Comparison of ENCODE assay signal across 16 cellular contexts in the genomic region with DNA sequence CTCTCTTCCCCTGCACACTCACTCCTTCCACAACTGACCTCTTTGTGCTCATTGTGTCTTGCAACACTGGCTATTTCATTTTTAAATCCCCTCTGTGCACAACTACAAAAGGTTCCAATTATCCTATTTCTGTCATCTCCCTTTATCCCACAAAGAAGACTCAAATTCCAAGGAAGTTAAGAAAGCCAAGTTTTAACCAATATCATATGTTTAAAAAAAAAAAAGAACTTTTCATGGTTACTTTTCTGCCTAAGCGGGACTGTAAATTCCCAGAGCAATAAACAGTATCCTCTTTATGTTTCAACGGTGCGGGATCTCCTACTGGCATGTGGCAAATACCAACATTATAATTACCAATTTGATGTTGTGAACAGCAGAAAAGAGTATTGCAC.
DNase-seq lines count a peak whose midpoint lies in the region; ATAC-seq and TF ChIP-seq lines count a peak whose summit lies in the region.
"Had no signal": no experiment of that assay in that cellular context is flagged by ENCODE, and none has a peak within 500 bp of the region (broad histone marks: within the 10 kb centered on the region; RNA-seq: fewer than 3 reads in every experiment).

No MANE protein-coding gene starts in this region.

- H3K27ac ChIP-seq in upper lobe of right lung, result no peak overlapping the region
- H3K27ac ChIP-seq: uterus had no signal

- POLR2A ChIA-PET in AG04449 (lab: Yijun Ruan, JAX), result no interaction called here
- POLR2A ChIA-PET in naive thymus-derived CD8-positive, alpha-beta T cell (lab: Charles Lee), result interaction anchor here (1.6 kb wide), 1 partner anchor 15 kb away, joined by 6 read pairs; no protein-coding TSS in a partner anchor

- peaks cover 61% of the 10 kb centered on the region for H3K36me3 Mint-ChIP-seq in activated naive CD8-positive, alpha-beta T cell treated with anti-CD3 and anti-CD28 coated beads for 36 hours
- H3K36me3 Mint-ChIP-seq in naive thymus-derived CD8-positive, alpha-beta T cell, result peaks cover 5 to 23% (median 8%) of the 10 kb centered on the region in 3 donors
- H3K36me3 Mint-ChIP-seq: WTC11 had no signal

- intact Hi-C loops in upper lobe of right lung (cut with DNase I), result no loop called here

- peaks cover 15% of the 10 kb centered on the region for H3K4me1 ChIP-seq in upper lobe of right lung
- H3K4me1 ChIP-seq: uterus had no signal

- CTCF ChIA-PET in AG04449 (lab: Yijun Ruan, JAX), result no interaction called here

- TF ChIP-seq CTCF in AG04449 (IDR thresholded peaks at IDR 0.05; ENCODE audit: insufficient read depth, low read length, missing control alignments) (no peak), upper lobe of right lung (IDR thresholded peaks at IDR 0.05) (no peak)

- H3K27me3 Mint-ChIP-seq in activated naive CD8-positive, alpha-beta T cell treated with anti-CD3 and anti-CD28 coated beads for 36 hours, result no peaks in the 10 kb centered on the region
- no peaks in the 10 kb centered on the region for H3K27me3 Mint-ChIP-seq in naive thymus-derived CD8-positive, alpha-beta T cell

- peaks cover 78% of the 10 kb centered on the region for H3K4me1 Mint-ChIP-seq in activated naive CD8-positive, alpha-beta T cell treated with anti-CD3 and anti-CD28 coated beads for 36 hours
- H3K4me1 Mint-ChIP-seq in naive thymus-derived CD8-positive, alpha-beta T cell, result peaks cover 28 to 91% (median 85%) of the 10 kb centered on the region in 4 donors

- H3K9me3 ChIP-seq in upper lobe of right lung, result no peaks in the 10 kb centered on the region
- H3K9me3 ChIP-seq: uterus had no signal

- H3K4me3 Mint-ChIP-seq in activated naive CD8-positive, alpha-beta T cell treated with anti-CD3 and anti-CD28 coated beads for 36 hours, result no peak overlapping the region
- H3K4me3 Mint-ChIP-seq in naive thymus-derived CD8-positive, alpha-beta T cell, result no peak overlapping the region
- H3K4me3 Mint-ChIP-seq: activated T-helper 1 cell treated with anti-CD3 and anti-CD28 coated beads, Interleukin-12 subunit alpha, Interleukin-12 subunit beta, Interleukin-2, Interleukin-4 antibody, amounts not matched to agents 30 ng/mL and 10 ng/mL and 1 ng/mL, durations not matched to agents 14 hours and 24 hours and 36 hours; WTC11 had no signal

- peaks cover 5% of the 10 kb centered on the region for H3K9me3 Mint-ChIP-seq in activated naive CD8-positive, alpha-beta T cell treated with anti-CD3 and anti-CD28 coated beads for 36 hours
- no peaks in the 10 kb centered on the region for H3K9me3 Mint-ChIP-seq in naive thymus-derived CD8-positive, alpha-beta T cell
- H3K9me3 Mint-ChIP-seq: activated T-helper 1 cell treated with anti-CD3 and anti-CD28 coated beads, Interleukin-12 subunit alpha, Interleukin-12 subunit beta, Interleukin-2, Interleukin-4 antibody, amounts not matched to agents 30 ng/mL and 10 ng/mL and 1 ng/mL, durations not matched to agents 14 hours and 24 hours and 36 hours had no signal

- DNase-seq in AG04449 (ENCODE audit: low read depth, low spot score) (peak; percentile 36), EH (ENCODE audit: low read depth) (peak; percentile 83), H7 (no peak), upper lobe of right lung (no peak)
- DNase-seq in activated naive CD8-positive, alpha-beta T cell treated with anti-CD3 and anti-CD28 coated beads for 36 hours, result no peak
- no peak for DNase-seq in naive thymus-derived CD8-positive, alpha-beta T cell
- DNase-seq: kidney, NCI-H1417, small intestine, uterus had no signal

- H3K4me3 ChIP-seq in AG04449 (ENCODE audit: low read depth, low read length) (no peak overlapping the region), H7 (ENCODE audit: insufficient read depth, low read depth, low read length) (no peak overlapping the region), upper lobe of right lung (no peak overlapping the region)
- H3K4me3 ChIP-seq: BLaER1 treated with 17β-estradiol and CSF1 and Interleukin-3, amounts not matched to agents 10 nM and 100 nM; uterus had no signal

- H3K27me3 ChIP-seq in H7 (ENCODE audit: control insufficient read depth, insufficient read depth, low read length) (no peaks in the 10 kb centered on the region), upper lobe of right lung (no peaks in the 10 kb centered on the region)
- H3K27me3 ChIP-seq: BLaER1 treated with 17β-estradiol and CSF1 and Interleukin-3, amounts not matched to agents 10 nM and 100 nM; uterus had no signal

- peak overlapping the region; percentile 72 for H3K27ac Mint-ChIP-seq in activated naive CD8-positive, alpha-beta T cell treated with anti-CD3 and anti-CD28 coated beads for 36 hours
- H3K27ac Mint-ChIP-seq in naive thymus-derived CD8-positive, alpha-beta T cell, result peak overlapping the region in 9 of 10 donors; percentile 72 to 91 (median 81)
- H3K27ac Mint-ChIP-seq: WTC11 had no signal

- no peak for ATAC-seq in naive thymus-derived CD8-positive, alpha-beta T cell
- ATAC-seq in HG02610 (IDR thresholded peaks at IDR 0.05; ENCODE audit: unreplicated experiment) (no peak), HG03139 (IDR thresholded peaks at IDR 0.05; ENCODE audit: unreplicated experiment) (no peak), upper lobe of right lung (no peak)
- ATAC-seq: Right ventricle myocardium inferior, WTC11 had no signal

- H3K36me3 ChIP-seq in H7 (replicated peaks; ENCODE audit: control insufficient read depth, insufficient read depth, low read length) (no peaks in the 10 kb centered on the region), upper lobe of right lung (no peaks in the 10 kb centered on the region)
- H3K36me3 ChIP-seq: uterus had no signal

Comparison
In these comparisons a context has a peak if more than half of its experiments do, and no peak if none do; other contexts are left out.
1. DNase-seq: peak in AG04449 (single experiment) and EH (single experiment); none in activated naive CD8-positive, alpha-beta T cell treated with anti-CD3 and anti-CD28 coated beads for 36 hours (single experiment), naive thymus-derived CD8-positive, alpha-beta T cell (0 of 10), H7 (single experiment) and upper lobe of right lung (single experiment).